28 cellular contexts compared by ENCODE assay signal in genomic region chr7:51103718-51104117, GRCh38.
"Had no signal": no experiment of that assay in that cellular context is flagged by ENCODE, and none has a peak within 500 bp of the region (broad histone marks: within the 10 kb centered on the region; RNA-seq: fewer than 3 reads in every experiment).

No MANE protein-coding gene starts in this region.

- H3K4me1 ChIP-seq: stomach, suprapubic skin, testis, tibial artery, tibial nerve, transverse colon, upper lobe of right lung, uterus, vagina had no signal

- FAIRE-seq: urothelium cell line had no signal

- H3K4me3 Mint-ChIP-seq: stimulated activated effector memory CD8-positive, alpha-beta T cell treated with anti-CD3 and anti-CD28 coated beads, Interleukin-12 subunit alpha, Interleukin-12 subunit beta, amount 100 ng/mL, for 72 hours; stimulated activated memory B cell treated with anti-CD40 and anti-IgM and Interleukin-4, amounts not matched to agents 10 μg/mL and 1 μg/mL and 100 μg/mL, for 72 hours; stimulated activated naive B cell treated with anti-CD40 and anti-IgM and Interleukin-4, amounts not matched to agents 10 μg/mL and 1 μg/mL and 100 μg/mL, for 72 hours; stimulated activated naive CD8-positive, alpha-beta T cell treated with anti-CD3 and anti-CD28 coated beads, Interleukin-15, amount 100 ng/mL, for 72 hours; stimulated activated naive CD8-positive, alpha-beta T cell treated with anti-CD3 and anti-CD28 coated beads, Interleukin-15, Interleukin-2, amounts not matched to agents 100 ng/mL and 50 ng/mL, for 24 hours; type B pancreatic cell had no signal

- H3K36me3 Mint-ChIP-seq: stimulated activated effector memory CD8-positive, alpha-beta T cell treated with anti-CD3 and anti-CD28 coated beads, Interleukin-12 subunit alpha, Interleukin-12 subunit beta, amount 100 ng/mL, for 72 hours; stimulated activated memory B cell treated with anti-CD40 and anti-IgM and Interleukin-4, amounts not matched to agents 10 μg/mL and 1 μg/mL and 100 μg/mL, for 72 hours; stimulated activated naive B cell treated with anti-CD40 and anti-IgM and Interleukin-4, amounts not matched to agents 10 μg/mL and 1 μg/mL and 100 μg/mL, for 72 hours had no signal

- H3K9me3 ChIP-seq: suprapubic skin, testis, thoracic aorta, thyroid gland, upper lobe of right lung, uterus, vagina had no signal

- H3K27me3 Mint-ChIP-seq: stimulated activated memory B cell treated with anti-CD40 and anti-IgM and Interleukin-4, amounts not matched to agents 10 μg/mL and 1 μg/mL and 100 μg/mL, for 72 hours; stimulated activated naive B cell treated with anti-CD40 and anti-IgM and Interleukin-4, amounts not matched to agents 10 μg/mL and 1 μg/mL and 100 μg/mL, for 72 hours; stimulated activated naive CD8-positive, alpha-beta T cell treated with anti-CD3 and anti-CD28 coated beads, Interleukin-15, amount 100 ng/mL, for 72 hours; stimulated activated naive CD8-positive, alpha-beta T cell treated with anti-CD3 and anti-CD28 coated beads, Interleukin-15, Interleukin-2, amounts not matched to agents 100 ng/mL and 50 ng/mL, for 24 hours; type B pancreatic cell had no signal

- H3K27me3 ChIP-seq: stomach, suprapubic skin, testis, thyroid gland, tibial artery, tibial nerve, transverse colon, upper lobe of left lung, upper lobe of right lung, uterus, vagina had no signal

- H3K36me3 ChIP-seq: stomach, suprapubic skin, thoracic aorta, thyroid gland, tibial artery, tibial nerve, transverse colon, upper lobe of left lung, upper lobe of right lung, uterus, vagina had no signal

- ATAC-seq: stimulated activated effector memory CD8-positive, alpha-beta T cell treated with anti-CD3 and anti-CD28 coated beads, Interleukin-12 subunit alpha, Interleukin-12 subunit beta, amount 100 ng/mL, for 72 hours; stimulated activated memory B cell treated with anti-CD40 and anti-IgM and Interleukin-4, amounts not matched to agents 10 μg/mL and 1 μg/mL and 100 μg/mL, for 72 hours; stimulated activated naive B cell treated with anti-CD40 and anti-IgM and Interleukin-4, amounts not matched to agents 10 μg/mL and 1 μg/mL and 100 μg/mL, for 72 hours; stimulated activated naive CD8-positive, alpha-beta T cell treated with anti-CD3 and anti-CD28 coated beads, Interleukin-15, amount 100 ng/mL, for 72 hours; stimulated activated naive CD8-positive, alpha-beta T cell treated with anti-CD3 and anti-CD28 coated beads, Interleukin-15, Interleukin-2, amounts not matched to agents 100 U/mL and 50 U/mL, for 24 hours; upper lobe of right lung had no signal

- H3K4me1 Mint-ChIP-seq: stimulated activated effector memory CD8-positive, alpha-beta T cell treated with anti-CD3 and anti-CD28 coated beads, Interleukin-12 subunit alpha, Interleukin-12 subunit beta, amount 100 ng/mL, for 72 hours; stimulated activated memory B cell treated with anti-CD40 and anti-IgM and Interleukin-4, amounts not matched to agents 10 μg/mL and 1 μg/mL and 100 μg/mL, for 72 hours; stimulated activated naive B cell treated with anti-CD40 and anti-IgM and Interleukin-4, amounts not matched to agents 10 μg/mL and 1 μg/mL and 100 μg/mL, for 72 hours; stimulated activated naive CD8-positive, alpha-beta T cell treated with anti-CD3 and anti-CD28 coated beads, Interleukin-15, amount 100 ng/mL, for 72 hours had no signal

- H3K4me3 ChIP-seq: stomach, suprapubic skin, testis, thoracic aorta, thyroid gland, tibial artery, tibial nerve, transverse colon, upper lobe of left lung, upper lobe of right lung, uterus, vagina had no signal

- H3K9me3 Mint-ChIP-seq: stimulated activated effector memory CD8-positive, alpha-beta T cell treated with anti-CD3 and anti-CD28 coated beads, Interleukin-12 subunit alpha, Interleukin-12 subunit beta, amount 100 ng/mL, for 72 hours; stimulated activated naive CD8-positive, alpha-beta T cell treated with anti-CD3 and anti-CD28 coated beads, Interleukin-15, amount 100 ng/mL, for 72 hours; stimulated activated naive CD8-positive, alpha-beta T cell treated with anti-CD3 and anti-CD28 coated beads, Interleukin-15, Interleukin-2, amounts not matched to agents 100 ng/mL and 50 ng/mL, for 24 hours; type B pancreatic cell had no signal

- H3K27ac Mint-ChIP-seq: stimulated activated effector memory CD8-positive, alpha-beta T cell treated with anti-CD3 and anti-CD28 coated beads, Interleukin-12 subunit alpha, Interleukin-12 subunit beta, amount 100 ng/mL, for 72 hours; stimulated activated memory B cell treated with anti-CD40 and anti-IgM and Interleukin-4, amounts not matched to agents 10 μg/mL and 1 μg/mL and 100 μg/mL, for 72 hours; stimulated activated naive B cell treated with anti-CD40 and anti-IgM and Interleukin-4, amounts not matched to agents 10 μg/mL and 1 μg/mL and 100 μg/mL, for 72 hours; stimulated activated naive CD8-positive, alpha-beta T cell treated with anti-CD3 and anti-CD28 coated beads, Interleukin-15, Interleukin-2, amounts not matched to agents 100 ng/mL and 50 ng/mL, for 24 hours; type B pancreatic cell had no signal

- DNase-seq: stimulated activated CD4-positive, alpha-beta T cell treated with anti-CD3 and anti-CD28 coated beads, Interleukin-2, amount 100 ng/mL, for 48 hours; stimulated activated CD4-positive, alpha-beta T cell treated with anti-CD3 and anti-CD28 coated beads, Interleukin-4, amount 100 ng/mL, for 1 hour; stimulated activated CD4-positive, alpha-beta T cell treated with anti-CD3 and anti-CD28 coated beads, Interleukin-4, amount 100 ng/mL, for 24 hours; stimulated activated CD4-positive, alpha-beta T cell treated with anti-CD3 and anti-CD28 coated beads, Interleukin-4, amount 100 ng/mL, for 4 hours; stimulated activated CD8-positive, alpha-beta memory T cell treated with anti-CD3 and anti-CD28 coated beads, Interleukin-4, amount 100 ng/mL, for 48 hours; stimulated activated naive B cell treated with anti-CD40 and anti-IgM and Interleukin-4, amounts not matched to agents 10 μg/mL and 1 μg/mL and 100 μg/mL, for 72 hours; stimulated activated naive CD4-positive, alpha-beta T cell; stimulated activated naive CD4-positive, alpha-beta T cell treated with Interleukin-2 at 50 U/mL for 16 hours; stimulated activated naive CD8-positive, alpha-beta T cell treated with anti-CD3 and anti-CD28 coated beads, Interleukin-15, amount 100 ng/mL, for 72 hours; stimulated activated naive CD8-positive, alpha-beta T cell treated with anti-CD3 and anti-CD28 coated beads, Interleukin-15, Interleukin-2, amounts not matched to agents 100 U/mL and 50 U/mL, for 24 hours; stomach; substantia nigra; testis; thyroid gland; tibial artery; transverse colon; upper lobe of right lung; uterus had no signal

- H3K27ac ChIP-seq: stomach, suprapubic skin, testis, thoracic aorta, thyroid gland, tibial artery, tibial nerve, transverse colon, upper lobe of left lung, upper lobe of right lung, uterus, vagina had no signal
